ENCODE assay signal across 13 cellular contexts in the genomic region with DNA sequence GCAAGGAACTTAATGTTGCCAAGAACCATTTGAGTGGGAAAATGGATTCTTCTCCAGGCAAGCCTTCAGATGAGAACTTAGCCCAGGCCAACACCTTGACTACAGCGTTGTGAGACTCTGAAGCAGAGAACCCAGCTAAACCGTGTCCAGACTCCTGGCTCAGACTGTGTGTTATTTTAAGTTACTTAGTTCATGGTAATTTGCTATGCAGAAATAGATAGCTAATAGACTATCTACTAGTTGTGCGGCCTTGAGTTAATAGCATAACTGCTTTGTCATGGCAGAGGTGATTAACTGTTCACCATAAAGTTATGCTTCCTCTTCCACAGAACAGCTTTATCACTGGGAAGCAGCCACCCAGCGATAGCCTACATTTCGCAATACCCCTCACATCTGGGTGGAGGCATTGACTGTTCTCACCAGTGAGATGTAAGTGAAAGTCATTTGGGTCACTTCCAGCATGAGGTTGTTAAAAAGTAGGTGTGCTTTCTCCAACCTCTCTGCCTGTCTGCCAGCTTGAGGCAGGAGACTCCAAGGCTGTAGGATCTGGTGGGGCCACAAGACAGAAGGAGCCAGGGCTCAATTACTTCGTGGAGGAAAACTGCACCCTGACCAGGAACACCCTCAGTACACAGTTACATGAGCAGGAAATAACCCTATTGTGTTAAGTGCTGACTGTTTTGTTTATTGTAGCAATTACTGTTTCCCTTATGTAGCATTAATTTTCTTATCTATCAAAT.
A peak's percentile ranks its signal among the peaks of the same experiment; 100 is the strongest.
DNase-seq lines count a peak whose midpoint lies in the region; ATAC-seq and TF ChIP-seq lines count a peak whose summit lies in the region.
"Had no signal": no experiment of that assay in that cellular context is flagged by ENCODE, and none has a peak within 500 bp of the region (broad histone marks: within the 10 kb centered on the region; RNA-seq: fewer than 3 reads in every experiment).

No MANE protein-coding gene starts in this region.

- peaks cover 9 to 41% of the 10 kb centered on the region in 2 donors for H3K27me3 Mint-ChIP-seq in CD8-positive, alpha-beta memory T cell
- H3K27me3 Mint-ChIP-seq in immature natural killer cell (ENCODE audit: low read depth in 3 of 3), result peaks cover 0 to 6% (median 3%) of the 10 kb centered on the region in 3 donors
- H3K27me3 Mint-ChIP-seq in effector memory CD8-positive, alpha-beta T cell, result peaks cover 20 to 26% of the 10 kb centered on the region in 2 donors

- H3K27me3 ChIP-seq in CD8-positive, alpha-beta memory T cell (ENCODE audit: insufficient read depth, low read length, poor library complexity, severe bottlenecking), result no peaks in the 10 kb centered on the region
- H3K27me3 ChIP-seq in duodenal mucosa (ENCODE audit: control insufficient read depth in 1 of 2, insufficient read depth in 2 of 2, low read length in 2 of 2), result no peaks in the 10 kb centered on the region

- peaks cover 0 to 2% (median 0%) of the 10 kb centered on the region in 3 donors for H3K36me3 Mint-ChIP-seq in CD8-positive, alpha-beta memory T cell
- H3K36me3 Mint-ChIP-seq in immature natural killer cell, result no peaks in the 10 kb centered on the region
- H3K36me3 Mint-ChIP-seq in effector memory CD8-positive, alpha-beta T cell (ENCODE audit: insufficient read depth), result no peaks in the 10 kb centered on the region
- H3K36me3 Mint-ChIP-seq: naive B cell; stimulated activated memory B cell treated with anti-CD40 and anti-IgM and Interleukin-4, amounts not matched to agents 10 μg/mL and 1 μg/mL and 100 μg/mL, for 72 hours; WTC11 had no signal

- no peaks in the 10 kb centered on the region for H3K9me3 ChIP-seq in CD8-positive, alpha-beta memory T cell (ENCODE audit: low read length)
- H3K9me3 ChIP-seq in duodenal mucosa (ENCODE audit: control insufficient read depth in 1 of 2, low read length in 2 of 2), result no peaks in the 10 kb centered on the region
- no peaks in the 10 kb centered on the region for H3K9me3 ChIP-seq in mucosa of descending colon

- H3K27ac ChIP-seq in CD8-positive, alpha-beta memory T cell (ENCODE audit: low read depth, low read length), result peak overlapping the region; percentile 12
- no peak overlapping the region for H3K27ac ChIP-seq in duodenal mucosa (ENCODE audit: low read depth, low read length)

- no peak overlapping the region for H3K9ac ChIP-seq in duodenal mucosa (ENCODE audit: low read depth in 1 of 2, low read length in 2 of 2)

- H3K36me3 ChIP-seq in CD8-positive, alpha-beta memory T cell (ENCODE audit: insufficient read depth, low read length), result no peaks in the 10 kb centered on the region
- H3K36me3 ChIP-seq in duodenal mucosa (ENCODE audit: control insufficient read depth in 1 of 2, insufficient read depth in 2 of 2, low read length in 2 of 2), result no peaks in the 10 kb centered on the region
- H3K36me3 ChIP-seq in mucosa of descending colon (ENCODE audit: low read depth), result no peaks in the 10 kb centered on the region

- intact Hi-C loops in mucosa of descending colon (cut with DNase I, micrococcal nuclease), result loop anchor here in 1 of 2 donors (10.0 kb wide), 1 partner anchor 125 kb away; no protein-coding TSS in a partner anchor

- POLR2A ChIA-PET in CD8-positive, alpha-beta memory T cell (lab: Charles Lee), result no interaction called here

- no peaks in the 10 kb centered on the region for H3K4me1 ChIP-seq in CD8-positive, alpha-beta memory T cell (ENCODE audit: insufficient read depth, low read length)
- H3K4me1 ChIP-seq in duodenal mucosa (ENCODE audit: control insufficient read depth in 1 of 2, insufficient read depth in 2 of 2, low read length in 2 of 2) (peaks cover 11 to 14% of the 10 kb centered on the region in 2 donors), mucosa of descending colon (ENCODE audit: low read depth) (peaks cover 25% of the 10 kb centered on the region)

- CTCF ChIA-PET in CD8-positive, alpha-beta memory T cell (lab: Charles Lee), result no interaction called here

- H3K4me1 Mint-ChIP-seq in CD8-positive, alpha-beta memory T cell, result no peaks in the 10 kb centered on the region
- H3K4me1 Mint-ChIP-seq in immature natural killer cell, result peaks cover 4 to 6% of the 10 kb centered on the region in 2 donors
- H3K4me1 Mint-ChIP-seq in effector memory CD8-positive, alpha-beta T cell (ENCODE audit: low read depth in 2 of 2), result no peaks in the 10 kb centered on the region
- H3K4me1 Mint-ChIP-seq: naive B cell; stimulated activated memory B cell treated with anti-CD40 and anti-IgM and Interleukin-4, amounts not matched to agents 10 μg/mL and 1 μg/mL and 100 μg/mL, for 72 hours had no signal

- ATAC-seq in mucosa of descending colon, result peak; percentile 96
- no peak for ATAC-seq in effector memory CD8-positive, alpha-beta T cell (replicated peaks)
- ATAC-seq: stimulated activated memory B cell treated with anti-CD40 and anti-IgM and Interleukin-4, amounts not matched to agents 10 μg/mL and 1 μg/mL and 100 μg/mL, for 72 hours; WTC11 had no signal

- H3K9me3 Mint-ChIP-seq in CD8-positive, alpha-beta memory T cell, result no peaks in the 10 kb centered on the region
- no peaks in the 10 kb centered on the region for H3K9me3 Mint-ChIP-seq in immature natural killer cell
- no peaks in the 10 kb centered on the region for H3K9me3 Mint-ChIP-seq in effector memory CD8-positive, alpha-beta T cell
- H3K9me3 Mint-ChIP-seq: stimulated activated memory B cell treated with anti-CD40 and anti-IgM and Interleukin-4, amounts not matched to agents 10 μg/mL and 1 μg/mL and 100 μg/mL, for 72 hours had no signal

- H3K4me3 ChIP-seq in CD8-positive, alpha-beta memory T cell (ENCODE audit: low read length), result no peak overlapping the region
- H3K4me3 ChIP-seq in duodenal mucosa (ENCODE audit: low read depth in 1 of 2, low read length in 2 of 2) (peak overlapping the region; percentile 4 to 14), mucosa of descending colon (no peak overlapping the region)

- no peak overlapping the region for H3K4me3 Mint-ChIP-seq in CD8-positive, alpha-beta memory T cell
- H3K4me3 Mint-ChIP-seq in immature natural killer cell, result no peak overlapping the region
- no peak overlapping the region for H3K4me3 Mint-ChIP-seq in effector memory CD8-positive, alpha-beta T cell
- H3K4me3 Mint-ChIP-seq: naive B cell; stimulated activated memory B cell treated with anti-CD40 and anti-IgM and Interleukin-4, amounts not matched to agents 10 μg/mL and 1 μg/mL and 100 μg/mL, for 72 hours; WTC11 had no signal

- no peak overlapping the region for H3K27ac Mint-ChIP-seq in CD8-positive, alpha-beta memory T cell
- no peak overlapping the region for H3K27ac Mint-ChIP-seq in immature natural killer cell
- H3K27ac Mint-ChIP-seq in effector memory CD8-positive, alpha-beta T cell, result no peak overlapping the region
- H3K27ac Mint-ChIP-seq: naive B cell; stimulated activated memory B cell treated with anti-CD40 and anti-IgM and Interleukin-4, amounts not matched to agents 10 μg/mL and 1 μg/mL and 100 μg/mL, for 72 hours; WTC11 had no signal

- TF ChIP-seq CTCF in mucosa of descending colon (IDR thresholded peaks at IDR 0.05), result no peak

- DNase-seq in CD8-positive, alpha-beta memory T cell, result no peak
- DNase-seq in NCI-H460 (ENCODE audit: extremely low read depth, low read depth) (peak; percentile 43), mucosa of descending colon (peak; percentile 60 to 89 (median 65)), kidney glomerular epithelial cell (lab: John Stamatoyannopoulos, UW) (no peak), immature natural killer cell (no peak), NCI-H2171 treated with DMSO at 0.1 percent for 48 hours (lab: John Stamatoyannopoulos, UW) (no peak)
- DNase-seq in effector memory CD8-positive, alpha-beta T cell, result no peak
- DNase-seq: central memory CD4-positive, alpha-beta T cell; naive B cell; NCI-H1092 had no signal

Comparison
In these comparisons a context has a peak if more than half of its experiments do, and no peak if none do; other contexts are left out.
1. DNase-seq: peak in NCI-H460 (single experiment) and mucosa of descending colon (3 of 3); none in CD8-positive, alpha-beta memory T cell (0 of 5), kidney glomerular epithelial cell (single experiment), immature natural killer cell (0 of 3), NCI-H2171 treated with DMSO at 0.1 percent for 48 hours (single experiment) and effector memory CD8-positive, alpha-beta T cell (0 of 3).
2. H3K4me3 ChIP-seq: peak in duodenal mucosa (2 of 2); none in CD8-positive, alpha-beta memory T cell (single experiment) and mucosa of descending colon (single experiment).